In the genomic region with DNA sequence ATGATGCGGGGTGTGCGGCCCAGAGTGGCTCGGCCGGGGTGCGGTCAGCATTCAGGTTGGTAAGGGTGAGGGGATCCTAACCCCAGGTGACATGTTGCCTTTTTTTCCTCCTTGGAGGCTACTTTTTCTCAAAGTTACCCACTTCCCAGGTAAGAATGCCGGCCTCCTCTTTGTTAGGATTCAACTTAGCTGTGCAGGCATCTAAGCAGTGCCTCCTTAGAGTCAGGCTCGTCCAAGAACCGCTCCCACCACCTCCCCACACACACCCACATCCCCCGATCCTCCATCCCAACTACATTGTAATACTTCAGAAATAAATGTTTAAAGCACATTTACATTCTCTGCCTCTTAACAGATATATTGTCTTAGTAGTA, we compare ENCODE assay signal across 8 cellular contexts. TPM values are rescaled to one million over a fixed set of nuclear protein-coding genes. Genes with fewer than 3 reads are reported as not detected.
DNase-seq lines count a peak whose midpoint lies in the region; ATAC-seq and TF ChIP-seq lines count a peak whose summit lies in the region.

No MANE protein-coding gene starts in this region.

- H3K4me3 Mint-ChIP-seq in CD14-positive monocyte = peak overlapping the region; percentile 59 to 87
- peak overlapping the region; percentile 91 for H3K4me3 Mint-ChIP-seq in neural crest cell

- no peaks in the 10 kb centered on the region for H3K9me3 ChIP-seq in duodenal mucosa (ENCODE audit: control insufficient read depth in 1 of 2, low read length in 2 of 2)

- peaks cover 8 to 9% of the 10 kb centered on the region in 2 donors for H3K4me1 ChIP-seq in duodenal mucosa (ENCODE audit: control insufficient read depth in 1 of 2, insufficient read depth in 2 of 2, low read length in 2 of 2)

- H3K27ac ChIP-seq in duodenal mucosa (ENCODE audit: low read depth, low read length) = no peak overlapping the region

- in situ Hi-C loops in GM13977 (cut with MboI; ENCODE audit: low pct_unique_long_range_greater_than_20kb, low sequenced_read_pairs, unreplicated experiment) = no loop called here

- no peak for TF ChIP-seq CTCF in CD14-positive monocyte (IDR thresholded peaks at IDR 0.05)
- no peak for TF ChIP-seq CTCF in LNCaP clone FGC (IDR thresholded peaks at IDR 0.05; ENCODE audit: control insufficient read depth, extremely low read depth, insufficient read depth)
- no peak for TF ChIP-seq CTCF in neural crest cell (conservative IDR thresholded peaks at IDR 0.05)
- no peak for TF ChIP-seq CTCF in GM13977 (IDR thresholded peaks at IDR 0.05; ENCODE audit: extremely low read depth, insufficient read depth, missing control alignments)

- H3K27ac Mint-ChIP-seq in CD14-positive monocyte (peak overlapping the region in 1 of 7 donors; percentile 56), neural crest cell (ENCODE audit: unreplicated experiment) (peak overlapping the region; percentile 93)

- intact Hi-C loops in CD14-positive monocyte (cut with micrococcal nuclease) = no loop called here

- peaks cover 24 to 50% (median 45%) of the 10 kb centered on the region in 3 donors for H3K27me3 Mint-ChIP-seq in CD14-positive monocyte (ENCODE audit: low read depth in 3 of 3)
- H3K27me3 Mint-ChIP-seq in neural crest cell (ENCODE audit: low read depth) = peaks cover 14% of the 10 kb centered on the region

- H3K36me3 ChIP-seq in duodenal mucosa (ENCODE audit: control insufficient read depth in 1 of 2, insufficient read depth in 2 of 2, low read length in 2 of 2) = no peaks in the 10 kb centered on the region

- peak overlapping the region; percentile 69 for H3K4me3 ChIP-seq in LNCaP clone FGC (ENCODE audit: low read depth, low read length)
- H3K4me3 ChIP-seq in duodenal mucosa (ENCODE audit: low read depth in 1 of 2, low read length in 2 of 2) = peak overlapping the region; percentile 61 to 67

- DNase-seq in CD14-positive monocyte (ENCODE audit: low spot score) (no peak), LNCaP clone FGC (ENCODE audit: low read depth) (no peak), neural crest cell (ENCODE audit: low read depth, low spot score) (no peak), GM13977 (ENCODE audit: low spot score) (no peak), iPS-NIHi11 (ENCODE audit: low spot score) (no peak), foreskin melanocyte (no peak)

- H3K36me3 Mint-ChIP-seq in CD14-positive monocyte (no peaks in the 10 kb centered on the region), neural crest cell (ENCODE audit: low read depth) (no peaks in the 10 kb centered on the region)

- H3K27me3 ChIP-seq in duodenal mucosa (ENCODE audit: control insufficient read depth in 1 of 2, insufficient read depth in 2 of 2, low read length in 2 of 2) = peaks cover 0 to 14% of the 10 kb centered on the region in 2 donors

- peaks cover 14% of the 10 kb centered on the region for H3K4me1 Mint-ChIP-seq in CD14-positive monocyte
- H3K4me1 Mint-ChIP-seq in neural crest cell = peaks cover 31% of the 10 kb centered on the region

- H3K9me3 Mint-ChIP-seq in CD14-positive monocyte (peaks cover 0 to 3% (median 0%) of the 10 kb centered on the region in 7 donors), neural crest cell (no peaks in the 10 kb centered on the region)

- no peak for ATAC-seq in HG03139 (IDR thresholded peaks at IDR 0.05; ENCODE audit: unreplicated experiment)

- no peak overlapping the region for H3K9ac ChIP-seq in duodenal mucosa (ENCODE audit: low read depth in 1 of 2, low read length in 2 of 2)

RNA-seq across cellular contexts. Expression of a gene that starts 0.7 kb away (rescaled TPM):
- polyA plus RNA-seq in CD14-positive monocyte = under 1 TPM in 1 of 2 donors, not detected in 1; 0.04 TPM
- 3.1 and 3.8 TPM in 2 replicates for total RNA-seq in neural crest cell
